1 cellular context compared by ENCODE assay signal in genomic region chr16:47731252-47731651, GRCh38.
TF ChIP-seq lines count a peak whose summit lies in the region.

No MANE protein-coding gene starts in this region.

TF ChIP-seq in GM23338, 12 proteins besides CTCF, POLR2A, EP300 and RAD21 (continued from another document):
- TF ChIP-seq ZNF462 (CRISPR knock-in tag; IDR thresholded peaks at IDR 0.05) (no peak), ETS1 (IDR thresholded peaks at IDR 0.05) (no peak)
